8 cellular contexts compared by ENCODE assay signal in the genomic region with DNA sequence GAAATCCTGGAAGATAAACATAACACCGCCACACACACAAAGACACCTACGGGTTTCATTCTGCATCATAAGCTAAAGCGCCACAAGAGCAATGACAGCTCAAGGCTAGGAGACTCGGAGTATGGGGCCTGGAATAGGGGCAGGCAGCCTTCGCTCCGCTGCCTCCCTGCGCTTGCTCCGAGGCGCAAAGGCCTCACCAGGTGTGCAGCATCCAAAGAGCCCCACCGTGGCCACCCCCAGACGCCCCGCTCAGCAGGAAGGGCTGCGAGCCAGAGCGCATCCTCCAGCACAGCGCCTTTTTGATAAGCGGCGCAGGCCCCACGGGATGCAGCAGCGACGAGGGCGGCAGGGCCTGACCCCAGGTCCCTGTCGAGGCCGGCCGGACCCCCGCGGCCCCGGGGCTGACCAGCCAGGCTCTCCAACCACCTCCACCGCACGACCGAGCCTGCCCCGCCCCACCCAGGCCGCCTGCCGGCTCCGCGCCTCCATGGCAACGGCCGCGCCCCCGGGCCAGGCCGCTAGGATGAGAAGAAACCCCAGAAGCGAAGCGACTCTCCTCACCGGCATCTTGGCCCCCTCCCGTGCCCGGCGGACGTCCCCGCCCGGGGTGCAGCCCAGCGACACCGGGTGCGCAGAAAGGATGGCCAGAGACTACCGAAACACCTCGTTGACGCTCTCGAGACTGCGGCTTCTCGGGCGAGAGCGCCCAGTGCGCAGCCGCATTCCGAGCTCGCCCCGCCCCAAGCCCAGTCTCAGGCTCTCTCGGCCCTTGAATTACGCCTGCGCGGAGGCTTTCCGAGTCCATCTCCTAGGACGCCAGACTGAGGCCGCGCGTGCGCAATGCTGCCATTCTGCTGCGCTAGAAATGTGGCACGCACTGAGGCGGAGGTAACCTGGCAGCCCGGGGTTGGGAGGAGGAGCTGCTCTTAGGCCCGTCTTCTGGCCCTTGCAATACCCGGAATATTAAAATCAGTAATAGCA. TPM values are rescaled to one million over a fixed set of nuclear protein-coding genes. Genes with fewer than 3 reads are reported as not detected.
DNase-seq lines count a peak whose midpoint lies in the region; ATAC-seq and TF ChIP-seq lines count a peak whose summit lies in the region.

Gene KIF3A (minus strand): TSS at position 694 of the 981 bp plus-strand sequence. CDS start 127 bp downstream, at position 567.

- TF ChIP-seq POLR2A in GM10847 (IDR thresholded peaks at IDR 0.05; ENCODE audit: extremely low read depth, insufficient read length) = peak; percentile 71
- peak in 1 of 2 donors; percentile 64 for TF ChIP-seq POLR2A in thyroid gland (IDR thresholded peaks at IDR 0.05)

- H3K4me1 ChIP-seq in thyroid gland = peaks cover 4 to 13% of the 10 kb centered on the region in 2 donors

- no peaks in the 10 kb centered on the region for H3K27me3 Mint-ChIP-seq in activated naive CD8-positive, alpha-beta T cell
- H3K27me3 Mint-ChIP-seq in osteocyte (ENCODE audit: unreplicated experiment) = peaks cover 15% of the 10 kb centered on the region

- H3K27me3 ChIP-seq in thyroid gland = no peaks in the 10 kb centered on the region

- H3K4me1 Mint-ChIP-seq in activated naive CD8-positive, alpha-beta T cell (ENCODE audit: low read depth) = peaks cover 37% of the 10 kb centered on the region
- peaks cover 22% of the 10 kb centered on the region for H3K4me1 Mint-ChIP-seq in osteocyte (ENCODE audit: unreplicated experiment)

- peak within 1 kb of the TSS in 2 of 3 donors; percentile 51 to 66 for H3K27ac ChIP-seq in thyroid gland

- no peaks in the 10 kb centered on the region for H3K36me3 ChIP-seq in thyroid gland

- H3K9me3 Mint-ChIP-seq in activated naive CD8-positive, alpha-beta T cell (ENCODE audit: low read depth) = no peaks in the 10 kb centered on the region
- H3K9me3 Mint-ChIP-seq in osteocyte (ENCODE audit: unreplicated experiment) = no peaks in the 10 kb centered on the region

- intact Hi-C loops in head of caudate nucleus (cut with DNase I) (loop anchor here (5.0 kb wide), 2 partner anchors 85 to 130 kb away; partner anchors contain the start of genes GDF9 and UQCRQ), thyroid gland (cut with DNase I) (no loop called here)

- no peaks in the 10 kb centered on the region for H3K9me3 ChIP-seq in thyroid gland

- WGBS in thyroid gland, 2 donors = 3 to 4% methylated on average over 22 to 38 of the region's 81 CpGs

- H3K36me3 Mint-ChIP-seq in activated naive CD8-positive, alpha-beta T cell = peaks cover 3% of the 10 kb centered on the region
- H3K36me3 Mint-ChIP-seq in osteocyte (ENCODE audit: unreplicated experiment) = no peaks in the 10 kb centered on the region

- TF ChIP-seq CTCF in osteocyte (IDR thresholded peaks at IDR 0.05) (no peak), thyroid gland (IDR thresholded peaks at IDR 0.05) (peak in 4 of 6 experiments; percentile 16 to 39 (median 21))

- peak; percentile 86 for ATAC-seq in HG02623 (IDR thresholded peaks at IDR 0.05; ENCODE audit: unreplicated experiment)

- H3K4me3 Mint-ChIP-seq in activated naive CD8-positive, alpha-beta T cell = peak within 1 kb of the TSS; percentile 91
- H3K4me3 Mint-ChIP-seq in osteocyte (ENCODE audit: unreplicated experiment) = peak within 1 kb of the TSS; percentile 85

- H3K4me3 ChIP-seq in thyroid gland (replicated peaks in 1 of 3) = peak within 1 kb of the TSS; percentile 53 to 100 (median 83)

- DNase-seq in NCI-H1105 (lab: John Stamatoyannopoulos, UW) (peak; percentile 87), SKM-1 treated with dmso at 0.1 percent for 144 hours (lab: John Stamatoyannopoulos, UW; ENCODE audit: unreplicated experiment) (peak; percentile 95), head of caudate nucleus (peak; percentile 92 to 99 (median 97)), osteocyte (ENCODE audit: extremely low spot score, unreplicated experiment) (peak; percentile 99), thyroid gland (peak; percentile 96 to 97)

- peak within 1 kb of the TSS; percentile 79 for H3K27ac Mint-ChIP-seq in activated naive CD8-positive, alpha-beta T cell
- peak within 1 kb of the TSS; percentile 58 for H3K27ac Mint-ChIP-seq in osteocyte (ENCODE audit: unreplicated experiment)

RNA-seq across cellular contexts. Expression of gene KIF3A, which starts in this region (rescaled TPM):
- total RNA-seq in osteocyte (15.3 and 21.9 TPM in 2 replicates), thyroid gland (10 to 100 TPM in 2 of 4 donors, 1 to 10 TPM in 2; 8.2 to 12.2 (median 10.5) TPM)

Comparison
In these comparisons a context has a peak if more than half of its experiments do, and no peak if none do; other contexts are left out.
1. Peak in every context shown above with its lines: DNase-seq, ATAC-seq, H3K4me3 ChIP-seq and H3K27ac ChIP-seq.